ENCODE assay signal across 9 cellular contexts in the genomic region with DNA sequence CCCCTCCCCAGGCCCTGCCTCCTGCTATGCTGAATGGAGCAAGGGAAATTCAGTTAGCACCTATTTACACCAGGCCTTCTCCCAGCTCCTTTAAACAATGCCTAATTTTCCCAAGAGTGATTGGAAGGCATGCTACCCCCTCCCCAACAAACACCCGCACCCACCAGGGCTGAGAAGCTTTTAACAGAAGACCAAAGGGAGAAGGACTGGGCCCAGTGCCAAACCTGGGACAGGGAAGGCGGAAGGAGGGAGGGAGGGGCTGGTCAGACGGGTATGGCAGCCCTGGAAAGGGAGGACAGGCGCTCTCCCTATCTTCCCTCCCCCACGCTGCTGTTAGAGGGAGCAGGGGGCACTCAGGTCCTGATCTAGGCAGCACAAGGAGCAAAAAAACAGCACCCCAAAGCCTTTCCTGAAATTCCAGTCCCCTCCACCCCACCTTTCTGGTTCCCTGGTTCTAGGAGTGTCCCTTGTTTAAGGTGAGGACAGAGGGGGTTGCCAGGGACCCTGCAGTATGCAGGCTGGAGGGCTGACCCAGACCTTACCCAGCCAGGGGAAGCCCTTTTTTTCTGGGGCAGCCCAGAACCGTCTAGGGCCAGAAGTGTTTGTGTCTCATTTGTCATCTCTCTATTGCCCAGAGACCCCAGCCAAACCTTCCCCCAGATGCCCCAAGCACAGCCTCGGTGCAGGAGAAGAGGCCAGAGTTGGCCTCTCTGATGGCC. TPM values are rescaled to one million over a fixed set of nuclear protein-coding genes. Genes with fewer than 3 reads are reported as not detected.
DNase-seq lines count a peak whose midpoint lies in the region; ATAC-seq, FAIRE-seq and TF ChIP-seq lines count a peak whose summit lies in the region.
"Had no signal": no experiment of that assay in that cellular context is flagged by ENCODE, and none has a peak within 500 bp of the region (broad histone marks: within the 10 kb centered on the region; RNA-seq: fewer than 3 reads in every experiment).

No MANE protein-coding gene starts in this region.

- peak overlapping the region; percentile 53 for H3K9ac ChIP-seq in keratinocyte (ENCODE audit: control insufficient read depth, extremely low read depth, insufficient read depth, low read length)

- TF ChIP-seq CTCF in keratinocyte (optimal IDR thresholded peaks at IDR 0.05 in 1 of 3, IDR thresholded peaks at IDR 0.05 in 1 of 3, conservative IDR thresholded peaks at IDR 0.05 in 1 of 3; ENCODE audit: extremely low read depth in 1 of 3, insufficient read depth in 2 of 3, low read length in 3 of 3) (no peak), upper lobe of right lung (IDR thresholded peaks at IDR 0.05) (no peak)

- H3K27me3 ChIP-seq in keratinocyte (ENCODE audit: control insufficient read depth, extremely low read depth, insufficient read depth, low read length) (peaks cover 9% of the 10 kb centered on the region), upper lobe of right lung (no peaks in the 10 kb centered on the region)

- H3K4me2 ChIP-seq in keratinocyte (ENCODE audit: control insufficient read depth, extremely low read depth, insufficient read depth, low read depth, low read length): peak overlapping the region; percentile 68

- H3K4me3 ChIP-seq in keratinocyte (ENCODE audit: control insufficient read depth in 2 of 3, extremely low read depth in 1 of 3, insufficient read depth in 2 of 3, low read depth in 1 of 3, low read length in 3 of 3) (peak overlapping the region in 1 of 3 experiments; percentile 37), upper lobe of right lung (no peak overlapping the region)

- dilution Hi-C loops in keratinocyte (cut with MboI; ENCODE audit: extremely low pct_ligation_motif_present, low sequenced_read_pairs): no loop called here

- H3K4me1 ChIP-seq in keratinocyte (ENCODE audit: control insufficient read depth, extremely low read depth, insufficient read depth, low read length) (peaks cover 42% of the 10 kb centered on the region), upper lobe of right lung (peaks cover 8% of the 10 kb centered on the region)

- ATAC-seq in upper lobe of right lung (peak; percentile 19), GM21529 (IDR thresholded peaks at IDR 0.05; ENCODE audit: unreplicated experiment) (no peak)

- no peaks in the 10 kb centered on the region for H3K9me3 ChIP-seq in keratinocyte (ENCODE audit: control insufficient read depth, low read depth, low read length)
- H3K9me3 ChIP-seq in upper lobe of right lung: no peaks in the 10 kb centered on the region

- intact Hi-C loops in upper lobe of right lung (cut with DNase I): no loop called here

- H3K27ac ChIP-seq in keratinocyte (ENCODE audit: control insufficient read depth, insufficient read depth, low read length) (peak overlapping the region; percentile 58), upper lobe of right lung (peak overlapping the region; percentile 84)

- H3K9me1 ChIP-seq in keratinocyte (ENCODE audit: control insufficient read depth, extremely low read depth, insufficient read depth, low read length): peaks cover 2% of the 10 kb centered on the region

- DNase-seq in NCI-H2171 treated with DMSO at 0.1 percent for 48 hours (lab: John Stamatoyannopoulos, UW) (peak; percentile 47), NCI-H2171 (lab: John Stamatoyannopoulos, UW) (no peak), RCC 7860 (ENCODE audit: low spot score) (peak; percentile 51), keratinocyte (ENCODE audit: low read depth, low spot score) (no peak), upper lobe of right lung (peak; percentile 85), HuH-7.5 (ENCODE audit: low spot score) (no peak), COLO829 (ENCODE audit: low spot score) (no peak)

- FAIRE-seq in RCC 7860 (lab: Jason Lieb, UNC) (no peak), keratinocyte (lab: Jason Lieb, UNC) (no peak)

- H3K36me3 ChIP-seq in keratinocyte (ENCODE audit: control insufficient read depth in 2 of 2, extremely low read depth in 1 of 2, insufficient read depth in 2 of 2, low read length in 2 of 2) (no peaks in the 10 kb centered on the region), upper lobe of right lung (no peaks in the 10 kb centered on the region)

- no peaks in the 10 kb centered on the region for H4K20me1 ChIP-seq in keratinocyte (ENCODE audit: control insufficient read depth, extremely low read depth, insufficient read depth, low read length)

- no peaks in the 10 kb centered on the region for H3K79me2 ChIP-seq in keratinocyte (ENCODE audit: control insufficient read depth, insufficient read depth, low read length)

- no peak overlapping the region for H2AFZ ChIP-seq in keratinocyte (ENCODE audit: control insufficient read depth, low read length)

RNA-seq across cellular contexts. Expression of gene KRT8, which starts 2.4 kb away (rescaled TPM):
- 151 to 286 TPM (median 160 TPM) in 3 replicates for polyA plus RNA-seq in keratinocyte
- polyA plus RNA-seq in keratinocyte (2011; ENCODE audit: low read depth): 51.4 TPM
- polyA plus RNA-seq in keratinocyte (2011; cell fraction: cytosol; rRNA removed): 114 and 155 TPM in 2 replicates
- polyA plus RNA-seq in keratinocyte (2011; cell fraction: nucleus; rRNA removed): 76.6 and 90.5 TPM in 2 replicates
- 22.4 and 298 TPM in 2 replicates for polyA plus RNA-seq in keratinocyte (2012; ENCODE audit: low replicate concordance)
- polyA minus RNA-seq in keratinocyte: 144 to 245 TPM (median 179 TPM) in 3 replicates
- polyA minus RNA-seq in keratinocyte (2011; cell fraction: cytosol; rRNA and poly(A)+ RNA removed): 273 TPM
- 68.3 and 75.2 TPM in 2 replicates for polyA minus RNA-seq in keratinocyte (2011; cell fraction: nucleus; rRNA and poly(A)+ RNA removed)
- total RNA-seq in upper lobe of right lung: 223 TPM

RNA-seq across cellular contexts. Expression of gene KRT18, which starts 41.7 kb away (rescaled TPM):
- 75.1 to 423 TPM (median 182 TPM) in 3 replicates for polyA plus RNA-seq in keratinocyte
- polyA plus RNA-seq in keratinocyte (2011; ENCODE audit: low read depth): 53.0 TPM
- polyA plus RNA-seq in keratinocyte (2011; cell fraction: cytosol; rRNA removed): 119 and 164 TPM in 2 replicates
- 90.3 and 92.6 TPM in 2 replicates for polyA plus RNA-seq in keratinocyte (2011; cell fraction: nucleus; rRNA removed)
- 75.5 and 388 TPM in 2 replicates for polyA plus RNA-seq in keratinocyte (2012; ENCODE audit: low replicate concordance)
- polyA minus RNA-seq in keratinocyte: 62.1 to 507 TPM (median 158 TPM) in 3 replicates
- polyA minus RNA-seq in keratinocyte (2011; cell fraction: cytosol; rRNA and poly(A)+ RNA removed): 123 TPM
- 29.4 and 32.0 TPM in 2 replicates for polyA minus RNA-seq in keratinocyte (2011; cell fraction: nucleus; rRNA and poly(A)+ RNA removed)
- total RNA-seq in upper lobe of right lung: 255 TPM
- total RNA-seq: myocyte had no signal

RNA-seq across cellular contexts. Expression of gene KRT78, which starts 58.5 kb away (rescaled TPM):
- 0.49 to 1.7 TPM (median 0.96 TPM) in 3 replicates for polyA plus RNA-seq in keratinocyte
- 39.4 TPM for polyA plus RNA-seq in keratinocyte (2011; ENCODE audit: low read depth)
- 0.87 and 0.90 TPM in 2 replicates for polyA plus RNA-seq in keratinocyte (2011; cell fraction: cytosol; rRNA removed)
- 1.4 and 2.9 TPM in 2 replicates for polyA plus RNA-seq in keratinocyte (2011; cell fraction: nucleus; rRNA removed)
- polyA plus RNA-seq in keratinocyte (2012; ENCODE audit: low replicate concordance): 0.80 and 78.3 TPM in 2 replicates
- 0.66 to 4.6 TPM (median 0.77 TPM) in 3 replicates for polyA minus RNA-seq in keratinocyte
- polyA minus RNA-seq in keratinocyte (2011; cell fraction: cytosol; rRNA and poly(A)+ RNA removed): not detected
- 1.5 and 3.5 TPM in 2 replicates for polyA minus RNA-seq in keratinocyte (2011; cell fraction: nucleus; rRNA and poly(A)+ RNA removed)
- not detected for total RNA-seq in upper lobe of right lung
- total RNA-seq: myocyte had no signal

Comparison
In these comparisons a context has a peak if more than half of its experiments do, and no peak if none do; other contexts are left out.
1. DNase-seq: peak in NCI-H2171 treated with DMSO at 0.1 percent for 48 hours (single experiment), RCC 7860 (single experiment) and upper lobe of right lung (single experiment); none in NCI-H2171 (single experiment), keratinocyte (single experiment), HuH-7.5 (single experiment) and COLO829 (single experiment).